ENCODE assay signal across 8 cellular contexts in genomic region chr6:28267695-28268059, GRCh38. TPM values are rescaled to one million over a fixed set of nuclear protein-coding genes. Genes with fewer than 3 reads are reported as not detected.
DNase-seq lines count a peak whose midpoint lies in the region; ATAC-seq and TF ChIP-seq lines count a peak whose summit lies in the region.

No MANE protein-coding gene starts in this region.

- CTCF ChIA-PET in activated naive CD4-positive, alpha-beta T cell treated with anti-CD3 and anti-CD28 coated beads for 36 hours (lab: Charles Lee) = no interaction called here

- ATAC-seq in heart right ventricle (no peak), left cardiac atrium (no peak), HG02759 (IDR thresholded peaks at IDR 0.05; ENCODE audit: unreplicated experiment) (no peak)

- H3K27ac Mint-ChIP-seq in CD14-positive monocyte = no peak overlapping the region
- H3K27ac Mint-ChIP-seq in activated naive CD4-positive, alpha-beta T cell treated with anti-CD3 and anti-CD28 coated beads for 36 hours = no peak overlapping the region

- 0 to 14% methylated on average over 1 of the region's 1 CpG for WGBS in heart right ventricle, 2 donors

- DNase-seq in heart right ventricle (no peak), left cardiac atrium (no peak), coronary artery (ENCODE audit: low spot score) (no peak), CD14-positive monocyte (ENCODE audit: low spot score) (no peak)
- DNase-seq in activated naive CD4-positive, alpha-beta T cell treated with anti-CD3 and anti-CD28 coated beads for 36 hours = no peak
- DNase-seq in activated CD8-positive, alpha-beta memory T cell treated with anti-CD3 and anti-CD28 coated beads, Interleukin-2, amount 50 U/mL, for 48 hours = no peak

- no peaks in the 10 kb centered on the region for H3K9me3 Mint-ChIP-seq in CD14-positive monocyte
- H3K9me3 Mint-ChIP-seq in activated naive CD4-positive, alpha-beta T cell treated with anti-CD3 and anti-CD28 coated beads for 36 hours = peaks cover 2% of the 10 kb centered on the region

- H3K27me3 ChIP-seq in heart right ventricle = no peaks in the 10 kb centered on the region
- H3K27me3 ChIP-seq in mononuclear cell (ENCODE audit: insufficient read depth, low read length) = no peaks in the 10 kb centered on the region

- peaks cover 0 to 19% (median 9%) of the 10 kb centered on the region in 9 donors for H3K36me3 ChIP-seq in heart right ventricle

- no peak overlapping the region for H3K4me3 Mint-ChIP-seq in CD14-positive monocyte
- no peak overlapping the region for H3K4me3 Mint-ChIP-seq in activated naive CD4-positive, alpha-beta T cell treated with anti-CD3 and anti-CD28 coated beads for 36 hours

- no peak for TF ChIP-seq CTCF in heart right ventricle (IDR thresholded peaks at IDR 0.05)
- TF ChIP-seq CTCF in coronary artery (IDR thresholded peaks at IDR 0.05) = no peak
- TF ChIP-seq CTCF in CD14-positive monocyte (IDR thresholded peaks at IDR 0.05) = no peak

- H3K27ac ChIP-seq in heart right ventricle = peak overlapping the region in 9 of 10 donors; percentile 76 to 97 (median 85)
- H3K27ac ChIP-seq in coronary artery = peak overlapping the region; percentile 61 to 86

- H3K4me3 ChIP-seq in heart right ventricle (peak overlapping the region; percentile 48 to 90 (median 80)), coronary artery (peak overlapping the region; percentile 87), mononuclear cell (ENCODE audit: low read length) (peak overlapping the region; percentile 65)

- H3K4me1 ChIP-seq in heart right ventricle (peaks cover 0 to 37% (median 18%) of the 10 kb centered on the region in 9 donors), mononuclear cell (ENCODE audit: insufficient read depth, low read length) (peaks cover 10% of the 10 kb centered on the region)

- H3K27me3 Mint-ChIP-seq in CD14-positive monocyte (ENCODE audit: low read depth in 3 of 3) = peaks cover 0 to 1% (median 0%) of the 10 kb centered on the region in 3 donors
- no peaks in the 10 kb centered on the region for H3K27me3 Mint-ChIP-seq in activated naive CD4-positive, alpha-beta T cell treated with anti-CD3 and anti-CD28 coated beads for 36 hours (ENCODE audit: low read depth)

- H3K9me3 ChIP-seq in heart right ventricle (no peaks in the 10 kb centered on the region), mononuclear cell (ENCODE audit: low read depth, low read length) (no peaks in the 10 kb centered on the region)

- H3K4me1 Mint-ChIP-seq in CD14-positive monocyte = no peaks in the 10 kb centered on the region
- H3K4me1 Mint-ChIP-seq in activated naive CD4-positive, alpha-beta T cell treated with anti-CD3 and anti-CD28 coated beads for 36 hours (ENCODE audit: low read depth) = peaks cover 43% of the 10 kb centered on the region

- intact Hi-C loops in heart right ventricle (cut with DNase I) = loop anchor here in 5 of 10 donors (1.0 to 10.0 kb wide), 6 partner anchors 8 to 130 kb away; partner anchors contain the start of genes ZSCAN31 (in 2 of the 5) and NKAPL (in 1 of the 5)
- intact Hi-C loops in left cardiac atrium (cut with DNase I) = loop anchor here in 1 of 2 donors (5.0 kb wide), 2 partner anchors 65 to 90 kb away; no protein-coding TSS in a partner anchor
- intact Hi-C loops in CD14-positive monocyte (cut with micrococcal nuclease) = loop anchor here in 1 of 2 donors (10.0 kb wide), 1 partner anchor 67 kb away; the partner anchor contains the start of gene ZSCAN31
- intact Hi-C loops in activated naive CD4-positive, alpha-beta T cell treated with anti-CD3 and anti-CD28 coated beads for 36 hours (cut with micrococcal nuclease) = loop anchor here (1.0 to 10.0 kb wide), 6 partner anchors 15 to 1797 kb away; partner anchors contain the start of genes POLR1H, PPP1R11, ZKSCAN3 and ZKSCAN4

- H3K36me3 Mint-ChIP-seq in CD14-positive monocyte = peaks cover 10 to 12% of the 10 kb centered on the region in 2 donors
- peaks cover 11% of the 10 kb centered on the region for H3K36me3 Mint-ChIP-seq in activated naive CD4-positive, alpha-beta T cell treated with anti-CD3 and anti-CD28 coated beads for 36 hours (ENCODE audit: low read depth)

RNA-seq across cellular contexts. Expression of gene ZSCAN26, which starts 0.7 kb away (rescaled TPM):
- total RNA-seq in heart right ventricle = 10 to 100 TPM in 9 of 10 donors, 1 to 10 TPM in 1; 8.9 to 17.8 (median 12.8) TPM
- polyA plus RNA-seq in heart right ventricle = 10 to 100 TPM in 1 of 2 donors, 1 to 10 TPM in 1; 7.5 to 12.7 TPM
- total RNA-seq in left cardiac atrium = 10 to 100 TPM in 1 of 2 donors, 1 to 10 TPM in 1; 8.8 to 11.9 TPM
- 12.4 TPM for total RNA-seq in mononuclear cell
- 1 to 10 TPM; 3.4 to 3.5 TPM for polyA plus RNA-seq in CD14-positive monocyte
- total RNA-seq in activated naive CD4-positive, alpha-beta T cell treated with anti-CD3 and anti-CD28 coated beads for 36 hours = 1 to 10 TPM; 2.7 to 3.8 TPM

RNA-seq across cellular contexts. Expression of gene NKAPL, which starts 8.6 kb away (rescaled TPM):
- total RNA-seq in heart right ventricle (1 to 10 TPM; 2.7 to 8.5 (median 6.5) TPM), left cardiac atrium (1 to 10 TPM; 5.4 to 6.1 TPM), mononuclear cell (0.21 TPM)
- polyA plus RNA-seq in heart right ventricle (1 to 10 TPM; 7.6 to 9.7 TPM), CD14-positive monocyte (1 to 10 TPM in 1 of 2 donors, under 1 TPM in 1; 0.94 to 1.1 TPM)
- total RNA-seq in activated naive CD4-positive, alpha-beta T cell treated with anti-CD3 and anti-CD28 coated beads for 36 hours = under 1 TPM in 1 of 2 experiments, not detected in 1; 0.12 TPM

RNA-seq across cellular contexts. Expression of gene PGBD1, which starts 13.7 kb away (rescaled TPM):
- total RNA-seq in heart right ventricle = 1 to 10 TPM; 1.6 to 3.6 (median 2.7) TPM
- polyA plus RNA-seq in heart right ventricle = 1 to 10 TPM; 2.9 to 4.6 TPM
- total RNA-seq in left cardiac atrium = 1 to 10 TPM; 2.7 TPM
- 0.52 TPM for total RNA-seq in mononuclear cell
- under 1 TPM; 0.15 to 0.17 TPM for polyA plus RNA-seq in CD14-positive monocyte
- total RNA-seq in activated naive CD4-positive, alpha-beta T cell treated with anti-CD3 and anti-CD28 coated beads for 36 hours = under 1 TPM; 0.64 to 0.69 TPM

RNA-seq across cellular contexts. Expression of gene ZKSCAN4, which starts 15.6 kb away (rescaled TPM):
- 1 to 10 TPM in 9 of 10 donors, under 1 TPM in 1; 0.55 to 3.6 (median 2.9) TPM for total RNA-seq in heart right ventricle
- 1 to 10 TPM; 1.7 to 2.0 TPM for polyA plus RNA-seq in heart right ventricle
- total RNA-seq in left cardiac atrium = 1 to 10 TPM; 2.3 to 3.1 TPM
- total RNA-seq in mononuclear cell = 0.84 TPM
- 1 to 10 TPM; 1.5 to 1.6 TPM for polyA plus RNA-seq in CD14-positive monocyte
- total RNA-seq in activated naive CD4-positive, alpha-beta T cell treated with anti-CD3 and anti-CD28 coated beads for 36 hours = 1 to 10 TPM; 3.5 TPM

RNA-seq across cellular contexts. Expression of gene ZSCAN9, which starts 42.6 kb away (rescaled TPM):
- total RNA-seq in heart right ventricle (10 to 100 TPM in 2 of 10 donors, 1 to 10 TPM in 8; 6.8 to 11.2 (median 8.8) TPM), left cardiac atrium (1 to 10 TPM; 9.2 to 9.6 TPM), mononuclear cell (6.7 TPM)
- polyA plus RNA-seq in heart right ventricle (10 to 100 TPM in 1 of 2 donors, 1 to 10 TPM in 1; 8.4 to 11.1 TPM), CD14-positive monocyte (1 to 10 TPM; 2.2 to 5.0 TPM)
- total RNA-seq in activated naive CD4-positive, alpha-beta T cell treated with anti-CD3 and anti-CD28 coated beads for 36 hours = under 1 TPM; 0.74 to 0.88 TPM
